8 cellular contexts compared by ENCODE assay signal in genomic region chr1:43140010-43140409, GRCh38.
"Had no signal": no experiment of that assay in that cellular context is flagged by ENCODE, and none has a peak within 500 bp of the region (broad histone marks: within the 10 kb centered on the region; RNA-seq: fewer than 3 reads in every experiment).

No MANE protein-coding gene starts in this region.

- ATAC-seq: GM12878 had no signal

- FAIRE-seq: G401.6, GM12878, GM12891, GM12892, GM18507, GM19239 had no signal

- H3K4me3 ChIP-seq: GM12878 had no signal

- DNase-seq: GDM1, GF-D8 had no signal
